2 cellular contexts compared by ENCODE assay signal in genomic region chr19:37466798-37467607, GRCh38.
TF ChIP-seq lines count a peak whose summit lies in the region.

Gene ZNF569 (minus strand): TSS chr19:37467444. CDS start chr19:37444921, 22,523 bp downstream.

TF ChIP-seq in IMR-90, 13 proteins besides CTCF, POLR2A, EP300 and RAD21 (continued from another document):
- no peak for TF ChIP-seq USF2 (IDR thresholded peaks at IDR 0.05; ENCODE audit: low read depth, low read length)
- TF ChIP-seq RFX5 (IDR thresholded peaks at IDR 0.05; ENCODE audit: low read depth, low read length), result no peak
- no peak for TF ChIP-seq ELK1 (IDR thresholded peaks at IDR 0.05; ENCODE audit: borderline replicate concordance, low read depth, low read length)
- TF ChIP-seq CEBPB (IDR thresholded peaks at IDR 0.05; ENCODE audit: low read depth, low read length), result no peak
- no peak for TF ChIP-seq SMC3 (IDR thresholded peaks at IDR 0.05; ENCODE audit: low read depth, low read length)
- no peak for TF ChIP-seq CHD1 (IDR thresholded peaks at IDR 0.05; ENCODE audit: low read depth, low read length)
- TF ChIP-seq MXI1 (IDR thresholded peaks at IDR 0.05; ENCODE audit: borderline replicate concordance, low read depth, low read length), result peak; percentile 3; the same call in 1 of the 2 replicates
- 0 out of 2 replicates have a peak, but pooled peaks have one; percentile 27 for TF ChIP-seq MAZ (IDR thresholded peaks at IDR 0.05; ENCODE audit: borderline replicate concordance, low read depth, low read length)
- TF ChIP-seq BHLHE40 (IDR thresholded peaks at IDR 0.05; ENCODE audit: low read depth, low read length), result no peak
- TF ChIP-seq NFE2L2 (IDR thresholded peaks at IDR 0.05; ENCODE audit: low read depth, low read length), result no peak

TF ChIP-seq in PFSK-1, 5 proteins besides CTCF, POLR2A, EP300 and RAD21 (continued from another document):
- TF ChIP-seq TAF1 (IDR thresholded peaks at IDR 0.05; ENCODE audit: borderline replicate concordance, insufficient read depth, low read length), result peak; percentile 81; the same call in 1 of the 2 replicates
- peak; percentile 51 for TF ChIP-seq FOXP2 (optimal IDR thresholded peaks at IDR 0.05; ENCODE audit: borderline replicate concordance, extremely low read depth, extremely low read length, insufficient read depth)
- no peak for TF ChIP-seq REST (IDR thresholded peaks at IDR 0.05; ENCODE audit: insufficient read depth in 1 of 2, low read depth in 2 of 2, low read length in 2 of 2)
